In the genomic region with DNA sequence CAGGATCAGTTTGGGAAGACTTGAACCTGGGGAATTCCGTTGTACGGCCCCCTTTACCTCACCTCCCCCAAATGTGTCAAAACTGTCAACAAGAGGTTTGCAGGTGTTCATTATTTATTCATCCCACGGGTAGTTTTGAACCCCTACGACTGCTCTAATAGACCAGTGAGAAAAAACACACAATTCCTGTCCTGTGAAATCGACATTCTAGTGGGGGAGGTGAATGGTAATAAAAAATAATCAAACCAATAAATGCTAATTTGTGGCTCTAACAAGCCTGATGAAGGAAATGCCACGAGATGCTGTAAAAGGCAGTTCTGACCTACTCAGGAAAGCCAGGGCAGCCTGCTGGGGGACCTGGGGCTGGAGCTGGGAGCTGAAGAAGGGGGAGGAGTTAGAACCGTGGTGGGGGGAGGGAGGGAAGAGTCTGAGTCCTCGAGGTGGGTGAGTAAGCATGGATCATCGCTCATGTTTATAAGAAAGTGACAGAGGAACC, we compare ENCODE assay signal across 8 cellular contexts. TPM values are rescaled to one million over a fixed set of nuclear protein-coding genes. Genes with fewer than 3 reads are reported as not detected.
DNase-seq lines count a peak whose midpoint lies in the region; ATAC-seq and TF ChIP-seq lines count a peak whose summit lies in the region.

No MANE protein-coding gene starts in this region.

- H3K79me2 ChIP-seq in OCI-LY3 (ENCODE audit: low read length) = no peaks in the 10 kb centered on the region

- peak overlapping the region; percentile 85 for H3K9ac ChIP-seq in OCI-LY3 (ENCODE audit: low read length)

- no peaks in the 10 kb centered on the region for H3K27me3 Mint-ChIP-seq in Calu3 (ENCODE audit: unreplicated experiment)
- no peaks in the 10 kb centered on the region for H3K27me3 Mint-ChIP-seq in osteocyte (ENCODE audit: unreplicated experiment)

- TF ChIP-seq CTCF in Calu3 (IDR thresholded peaks at IDR 0.05; ENCODE audit: unreplicated experiment) = no peak
- no peak for TF ChIP-seq CTCF in OCI-LY3 (IDR thresholded peaks at IDR 0.05; ENCODE audit: low read depth, low read length)
- no peak for TF ChIP-seq CTCF in epithelial cell of esophagus (IDR thresholded peaks at IDR 0.05; ENCODE audit: insufficient read depth, low read depth, low read length, missing control alignments)
- no peak for TF ChIP-seq CTCF in osteocyte (IDR thresholded peaks at IDR 0.05)

- H3K9me3 Mint-ChIP-seq in Calu3 (ENCODE audit: low read depth, unreplicated experiment) (no peaks in the 10 kb centered on the region), osteocyte (ENCODE audit: unreplicated experiment) (no peaks in the 10 kb centered on the region)

- H3K9me3 ChIP-seq in OCI-LY3 (ENCODE audit: insufficient read depth, low read length) = no peaks in the 10 kb centered on the region

- peak overlapping the region; percentile 83 for H3K27ac Mint-ChIP-seq in Calu3 (ENCODE audit: unreplicated experiment)
- peak overlapping the region; percentile 98 for H3K27ac Mint-ChIP-seq in osteocyte (ENCODE audit: unreplicated experiment)

- peaks cover 11% of the 10 kb centered on the region for H3K4me1 ChIP-seq in OCI-LY3 (ENCODE audit: low read length)

- H3K36me3 Mint-ChIP-seq in Calu3 (ENCODE audit: insufficient read depth, unreplicated experiment) (peaks cover 39% of the 10 kb centered on the region), osteocyte (ENCODE audit: unreplicated experiment) (peaks cover 6% of the 10 kb centered on the region)

- no peaks in the 10 kb centered on the region for H3K27me3 ChIP-seq in OCI-LY3 (ENCODE audit: low read depth, low read length)

- no peaks in the 10 kb centered on the region for H4K20me1 ChIP-seq in OCI-LY3 (ENCODE audit: insufficient read depth, low read length)

- H3K4me3 Mint-ChIP-seq in Calu3 (ENCODE audit: low read depth, unreplicated experiment) (peak overlapping the region; percentile 87), osteocyte (ENCODE audit: unreplicated experiment) (peak overlapping the region; percentile 84)

- peaks cover 3% of the 10 kb centered on the region for H3K36me3 ChIP-seq in OCI-LY3 (replicated peaks; ENCODE audit: low read depth, low read length)

- H3K4me2 ChIP-seq in OCI-LY3 (ENCODE audit: low read length) = peak overlapping the region; percentile 96

- CTCF ChIA-PET in Calu3 (lab: Charles Lee) = interaction anchor here (0.6 to 4.0 kb wide), 11 partner anchors 9 to 102 kb away, joined by 3 to 41 read pairs (median 3); a partner anchor contains a TSS

- no peak for DNase-seq in Calu3
- no peak for DNase-seq in epithelial cell of esophagus (ENCODE audit: low read depth)
- DNase-seq in osteocyte (ENCODE audit: extremely low spot score, unreplicated experiment) = no peak
- DNase-seq in head of caudate nucleus = no peak
- no peak for DNase-seq in hypothalamus (lab: John Stamatoyannopoulos, UW)

- peak overlapping the region; percentile 90 for H3K27ac ChIP-seq in OCI-LY3 (ENCODE audit: low read length)

- BruUV-seq in Calu3 (replicated peaks; lab: Mats Ljungman, UMichigan) = TSS peak; percentile 93

- H3K4me3 ChIP-seq in OCI-LY3 (ENCODE audit: low read length) = peak overlapping the region; percentile 90
- peak overlapping the region; percentile 21 for H3K4me3 ChIP-seq in epithelial cell of esophagus (ENCODE audit: low read length)

- intact Hi-C loops in Calu3 (cut with micrococcal nuclease; ENCODE audit: unreplicated experiment) = loop anchor here (1.0 to 5.0 kb wide), 2 partner anchors 29 to 61 kb away; a partner anchor contains a TSS
- intact Hi-C loops in head of caudate nucleus (cut with DNase I) = loop anchor here (2.0 kb wide), 2 partner anchors 16 to 72 kb away; a partner anchor contains a TSS

- H3K4me1 Mint-ChIP-seq in Calu3 (ENCODE audit: low read depth, unreplicated experiment) (peaks cover 54% of the 10 kb centered on the region), osteocyte (ENCODE audit: unreplicated experiment) (peaks cover 39% of the 10 kb centered on the region)

- ATAC-seq in HG02642 (IDR thresholded peaks at IDR 0.05; ENCODE audit: poor library complexity, unreplicated experiment) (no peak), GM21528 (IDR thresholded peaks at IDR 0.05; ENCODE audit: low FRiP score, unreplicated experiment) (no peak)

- H2AFZ ChIP-seq in OCI-LY3 (ENCODE audit: low read depth, low read length) = no peak overlapping the region

RNA-seq across cellular contexts. Expression of a gene that starts 0.5 kb away (rescaled TPM):
- 55.1 and 68.2 TPM in 2 replicates for total RNA-seq in Calu3 (2022)
- 38.6 and 43.3 TPM in 2 replicates for total RNA-seq in osteocyte

RNA-seq across cellular contexts. Expression of a gene that starts 25.0 kb away (rescaled TPM):
- total RNA-seq in Calu3 (2022) (68.8 and 97.9 TPM in 2 replicates), osteocyte (6.9 and 7.9 TPM in 2 replicates)

RNA-seq across cellular contexts. Expression of a gene that starts 25.7 kb away (rescaled TPM):
- total RNA-seq in Calu3 (2022) (not detected in 2 replicates), osteocyte (not detected in 2 replicates)

RNA-seq across cellular contexts. Expression of a gene that starts 30.5 kb away (rescaled TPM):
- total RNA-seq in Calu3 (2022) (not detected in 2 replicates), osteocyte (0.24 TPM in 1 of 2 replicates, not detected in the other)

RNA-seq across cellular contexts. Expression of a gene that starts 33.4 kb away (rescaled TPM):
- 26.7 and 27.0 TPM in 2 replicates for total RNA-seq in Calu3 (2022)
- total RNA-seq in osteocyte = 28.3 and 29.4 TPM in 2 replicates
